30 cellular contexts compared by ENCODE assay signal in genomic region chr7:29236649-29237048, GRCh38.
"Had no signal": no experiment of that assay in that cellular context is flagged by ENCODE, and none has a peak within 500 bp of the region (broad histone marks: within the 10 kb centered on the region; RNA-seq: fewer than 3 reads in every experiment).

No MANE protein-coding gene starts in this region.

- H3K4me3 ChIP-seq: ovary, psoas muscle, right lobe of liver, sigmoid colon, spleen, suprapubic skin, testis, tibial artery, transverse colon, upper lobe of left lung, vagina had no signal

- H2AFZ ChIP-seq: parathyroid adenoma had no signal

- DNase-seq: naive thymus-derived CD8-positive, alpha-beta T cell; nephron progenitor cell; nucleus accumbens; ovary; posterior cingulate gyrus; psoas muscle; right cardiac atrium; right lobe of liver; sigmoid colon; small intestine; spleen; stimulated activated CD4-positive, alpha-beta T cell treated with anti-CD3 and anti-CD28 coated beads, Interleukin-12 subunit alpha, Interleukin-12 subunit beta, amount 100 ng/mL, for 4 hours; stimulated activated CD4-positive, alpha-beta T cell treated with anti-CD3 and anti-CD28 coated beads, Interleukin-1b, Interleukin-23, amount 100 ng/mL, for 48 hours; stimulated activated CD4-positive, alpha-beta T cell treated with anti-CD3 and anti-CD28 coated beads, Interleukin-4, amount 100 ng/mL, for 1 hour; stimulated activated CD4-positive, alpha-beta T cell treated with anti-CD3 and anti-CD28 coated beads, Interleukin-4, amount 100 ng/mL, for 4 hours; stimulated activated CD8-positive, alpha-beta memory T cell treated with anti-CD3 and anti-CD28 coated beads, Interleukin-4, amount 100 ng/mL, for 48 hours; stimulated activated naive CD4-positive, alpha-beta T cell; stimulated activated naive CD8-positive, alpha-beta T cell treated with anti-CD3 and anti-CD28 coated beads, Interleukin-15, amount 100 ng/mL, for 72 hours; stimulated activated naive CD8-positive, alpha-beta T cell treated with anti-CD3 and anti-CD28 coated beads, Interleukin-15, Interleukin-2, amounts not matched to agents 100 U/mL and 50 U/mL, for 24 hours; substantia nigra; testis; tibial artery; transverse colon; upper lobe of left lung had no signal

- H3K9me3 ChIP-seq: neutrophil, ovary, psoas muscle, right lobe of liver, sigmoid colon, spleen, suprapubic skin, testis, tibial artery, transverse colon, upper lobe of left lung, vagina had no signal

- H3K27ac ChIP-seq: neutrophil, ovary, parathyroid adenoma, psoas muscle, right lobe of liver, sigmoid colon, spleen, suprapubic skin, testis, tibial artery, transverse colon, upper lobe of left lung, vagina had no signal

- H3K27me3 ChIP-seq: neutrophil, ovary, right lobe of liver, sigmoid colon, spleen, suprapubic skin, testis, tibial artery, transverse colon, upper lobe of left lung, vagina had no signal

- H3K4me1 ChIP-seq: parathyroid adenoma, sigmoid colon, spleen, testis, tibial artery, upper lobe of left lung, vagina had no signal

- ATAC-seq: naive thymus-derived CD8-positive, alpha-beta T cell; natural killer cell treated with Interleukin-12 subunit alpha and Interleukin-12 subunit beta and Interleukin-15 and Interleukin-18, amount 100 ng/mL, for 72 hours; psoas muscle; stimulated activated memory B cell treated with anti-CD40 and anti-IgM and Interleukin-4, amounts not matched to agents 10 μg/mL and 1 μg/mL and 100 μg/mL, for 72 hours; stimulated activated naive CD8-positive, alpha-beta T cell treated with anti-CD3 and anti-CD28 coated beads, Interleukin-15, amount 100 ng/mL, for 72 hours; stimulated activated naive CD8-positive, alpha-beta T cell treated with anti-CD3 and anti-CD28 coated beads, Interleukin-15, Interleukin-2, amounts not matched to agents 100 U/mL and 50 U/mL, for 24 hours had no signal

- H3K79me2 ChIP-seq: parathyroid adenoma had no signal

- H3K9ac ChIP-seq: parathyroid adenoma had no signal

- H3K36me3 ChIP-seq: neutrophil, ovary, right lobe of liver, sigmoid colon, spleen, suprapubic skin, tibial artery, transverse colon, upper lobe of left lung, vagina had no signal
